In genomic region chr17:82241926-82242697, GRCh38 we compare ENCODE assay signal across 8 cellular contexts. TPM values are rescaled to one million over a fixed set of nuclear protein-coding genes. Genes with fewer than 3 reads are reported as not detected.
DNase-seq lines count a peak whose midpoint lies in the region; ATAC-seq and TF ChIP-seq lines count a peak whose summit lies in the region.

No MANE protein-coding gene starts in this region.

- H3K27me3 Mint-ChIP-seq in activated CD8-positive, alpha-beta T cell treated with anti-CD3 and anti-CD28 coated beads, Interleukin-2, amount 10 ng/mL, durations not matched to agents 7 days and 5 days (ENCODE audit: low read depth): no peaks in the 10 kb centered on the region
- H3K27me3 Mint-ChIP-seq in stimulated activated memory B cell treated with anti-CD40 and anti-IgM and Interleukin-4, amounts not matched to agents 10 μg/mL and 1 μg/mL and 100 μg/mL, for 72 hours: no peaks in the 10 kb centered on the region
- no peaks in the 10 kb centered on the region for H3K27me3 Mint-ChIP-seq in endodermal cell (ENCODE audit: insufficient read depth)

- H3K4me3 ChIP-seq in right atrium auricular region (no peak overlapping the region), endodermal cell (ENCODE audit: low read length) (no peak overlapping the region)

- peaks cover 0 to 77% of the 10 kb centered on the region in 2 donors for H3K4me1 ChIP-seq in right atrium auricular region
- H3K4me1 ChIP-seq in endodermal cell (ENCODE audit: control insufficient read depth, insufficient read depth, low read length): no peaks in the 10 kb centered on the region

- H3K36me3 ChIP-seq in right atrium auricular region (peaks cover 46% of the 10 kb centered on the region), endodermal cell (ENCODE audit: control insufficient read depth, insufficient read depth, low read length) (peaks cover 56% of the 10 kb centered on the region)

- H3K27me3 ChIP-seq in right atrium auricular region (no peaks in the 10 kb centered on the region), endodermal cell (ENCODE audit: control insufficient read depth, insufficient read depth, low read length, poor library complexity, severe bottlenecking) (no peaks in the 10 kb centered on the region)

- in situ Hi-C loops in GM18951 (cut with MboI; ENCODE audit: low sequenced_read_pairs, unreplicated experiment): no loop called here

- H3K27ac ChIP-seq in right atrium auricular region (peak overlapping the region; percentile 75 to 78), endodermal cell (ENCODE audit: low read depth, low read length) (no peak overlapping the region)

- H3K9me3 ChIP-seq in right atrium auricular region (no peaks in the 10 kb centered on the region), endodermal cell (ENCODE audit: control insufficient read depth, low read length) (no peaks in the 10 kb centered on the region)

- no peak overlapping the region for H3K4me3 Mint-ChIP-seq in activated CD8-positive, alpha-beta T cell treated with anti-CD3 and anti-CD28 coated beads, Interleukin-2, amount 10 ng/mL, durations not matched to agents 7 days and 5 days
- no peak overlapping the region for H3K4me3 Mint-ChIP-seq in stimulated activated memory B cell treated with anti-CD40 and anti-IgM and Interleukin-4, amounts not matched to agents 10 μg/mL and 1 μg/mL and 100 μg/mL, for 72 hours
- H3K4me3 Mint-ChIP-seq in endodermal cell: no peak overlapping the region

- 92 to 94% methylated on average over 11 to 20 of the region's 20 CpGs for WGBS in endodermal cell (ENCODE audit: insufficient coverage in 1 of 2, insufficient read length in 1 of 2), 2 experiments

- no peak for DNase-seq in activated CD8-positive, alpha-beta T cell treated with anti-CD3 and anti-CD28 coated beads, Interleukin-2, amount 10 ng/mL, durations not matched to agents 7 days and 5 days
- DNase-seq in right atrium auricular region (ENCODE audit: low spot score) (no peak), iPS-NIHi7 (ENCODE audit: extremely low spot score) (no peak), endodermal cell (no peak), NCI-H2107 (lab: John Stamatoyannopoulos, UW) (no peak)

- no peaks in the 10 kb centered on the region for H3K9me3 Mint-ChIP-seq in activated CD8-positive, alpha-beta T cell treated with anti-CD3 and anti-CD28 coated beads, Interleukin-2, amount 10 ng/mL, durations not matched to agents 7 days and 5 days (ENCODE audit: insufficient read depth)
- no peaks in the 10 kb centered on the region for H3K9me3 Mint-ChIP-seq in stimulated activated memory B cell treated with anti-CD40 and anti-IgM and Interleukin-4, amounts not matched to agents 10 μg/mL and 1 μg/mL and 100 μg/mL, for 72 hours
- H3K9me3 Mint-ChIP-seq in endodermal cell: no peaks in the 10 kb centered on the region

- H3K4me1 Mint-ChIP-seq in activated CD8-positive, alpha-beta T cell treated with anti-CD3 and anti-CD28 coated beads, Interleukin-2, amount 10 ng/mL, durations not matched to agents 7 days and 5 days (ENCODE audit: low read depth): peaks cover 49% of the 10 kb centered on the region
- H3K4me1 Mint-ChIP-seq in stimulated activated memory B cell treated with anti-CD40 and anti-IgM and Interleukin-4, amounts not matched to agents 10 μg/mL and 1 μg/mL and 100 μg/mL, for 72 hours: peaks cover 74% of the 10 kb centered on the region
- peaks cover 4% of the 10 kb centered on the region for H3K4me1 Mint-ChIP-seq in endodermal cell

- peaks cover 71% of the 10 kb centered on the region for H3K36me3 Mint-ChIP-seq in activated CD8-positive, alpha-beta T cell treated with anti-CD3 and anti-CD28 coated beads, Interleukin-2, amount 10 ng/mL, durations not matched to agents 7 days and 5 days (ENCODE audit: low read depth)
- H3K36me3 Mint-ChIP-seq in stimulated activated memory B cell treated with anti-CD40 and anti-IgM and Interleukin-4, amounts not matched to agents 10 μg/mL and 1 μg/mL and 100 μg/mL, for 72 hours: peaks cover 44% of the 10 kb centered on the region
- H3K36me3 Mint-ChIP-seq in endodermal cell (ENCODE audit: low read depth): peaks cover 41% of the 10 kb centered on the region

- TF ChIP-seq CTCF in right atrium auricular region (IDR thresholded peaks at IDR 0.05) (no peak), endodermal cell (conservative IDR thresholded peaks at IDR 0.05) (no peak)

- H3K9ac ChIP-seq in endodermal cell (ENCODE audit: extremely low read depth, low read length, poor library complexity, severe bottlenecking): no peak overlapping the region

- CTCF ChIA-PET in activated CD8-positive, alpha-beta T cell treated with anti-CD3 and anti-CD28 coated beads, Interleukin-2, amount 10 ng/mL, durations not matched to agents 7 days and 5 days (lab: Charles Lee): interaction anchor here (1.0 to 3.1 kb wide), 5 partner anchors 11 to 172 kb away, joined by 3 to 20 read pairs (median 3); no protein-coding TSS in a partner anchor

- POLR2A ChIA-PET in activated CD8-positive, alpha-beta T cell treated with anti-CD3 and anti-CD28 coated beads, Interleukin-2, amount 10 ng/mL, durations not matched to agents 7 days and 5 days (lab: Charles Lee): interaction anchor here (0.7 to 1.6 kb wide), 6 partner anchors 13 to 207 kb away, joined by 3 to 6 read pairs (median 3); partner anchors contain the start of gene SLC16A3

- H3K27ac Mint-ChIP-seq in activated CD8-positive, alpha-beta T cell treated with anti-CD3 and anti-CD28 coated beads, Interleukin-2, amount 10 ng/mL, durations not matched to agents 7 days and 5 days: peak overlapping the region; percentile 81
- H3K27ac Mint-ChIP-seq in stimulated activated memory B cell treated with anti-CD40 and anti-IgM and Interleukin-4, amounts not matched to agents 10 μg/mL and 1 μg/mL and 100 μg/mL, for 72 hours: peak overlapping the region; percentile 73
- H3K27ac Mint-ChIP-seq in endodermal cell: no peak overlapping the region

- TF ChIP-seq POLR2A in GM18951 (IDR thresholded peaks at IDR 0.05; ENCODE audit: extremely low read depth, insufficient read depth, insufficient read length): peak; percentile 5

- ATAC-seq in activated CD8-positive, alpha-beta T cell treated with anti-CD3 and anti-CD28 coated beads, Interleukin-2, amount 10 ng/mL, durations not matched to agents 7 days and 5 days: no peak
- no peak for ATAC-seq in stimulated activated memory B cell treated with anti-CD40 and anti-IgM and Interleukin-4, amounts not matched to agents 10 μg/mL and 1 μg/mL and 100 μg/mL, for 72 hours
- no peak for ATAC-seq in GM18870 (IDR thresholded peaks at IDR 0.05; ENCODE audit: unreplicated experiment)

RNA-seq across cellular contexts. Expression of gene SLC16A3, which starts 13.3 kb away (rescaled TPM):
- total RNA-seq in activated CD8-positive, alpha-beta T cell treated with anti-CD3 and anti-CD28 coated beads, Interleukin-2, amount 10 ng/mL, durations not matched to agents 7 days and 5 days: 100 to 1,000 TPM; 257 to 264 TPM
- total RNA-seq in right atrium auricular region: 10 to 100 TPM in 1 of 2 donors, 1 to 10 TPM in 1; 5.0 to 19.5 TPM
- 10 to 100 TPM; 31.8 to 39.7 TPM for total RNA-seq in endodermal cell
- polyA plus RNA-seq in endodermal cell (2013, experiment 1 of 2): 31.8 TPM
- 26.2 TPM for polyA plus RNA-seq in endodermal cell (2013, experiment 2 of 2)

RNA-seq across cellular contexts. Expression of gene CCDC57, which starts 29.5 kb away (rescaled TPM):
- 10 to 100 TPM; 78.3 to 84.7 TPM for total RNA-seq in activated CD8-positive, alpha-beta T cell treated with anti-CD3 and anti-CD28 coated beads, Interleukin-2, amount 10 ng/mL, durations not matched to agents 7 days and 5 days
- total RNA-seq in right atrium auricular region (1 to 10 TPM; 5.1 to 7.4 TPM), endodermal cell (10 to 100 TPM; 61.8 to 82.8 TPM)
- polyA plus RNA-seq in endodermal cell (2013, experiment 1 of 2): 25.7 TPM
- polyA plus RNA-seq in endodermal cell (2013, experiment 2 of 2): 22.9 TPM

RNA-seq across cellular contexts. Expression of gene CSNK1D, which starts 31.4 kb away (rescaled TPM):
- 100 to 1,000 TPM in 1 of 2 experiments, 10 to 100 TPM in 1; 99.5 to 111 TPM for total RNA-seq in activated CD8-positive, alpha-beta T cell treated with anti-CD3 and anti-CD28 coated beads, Interleukin-2, amount 10 ng/mL, durations not matched to agents 7 days and 5 days
- 10 to 100 TPM; 31.3 to 32.9 TPM for total RNA-seq in right atrium auricular region
- 100 to 1,000 TPM; 104 to 143 TPM for total RNA-seq in endodermal cell
- 101 TPM for polyA plus RNA-seq in endodermal cell (2013, experiment 1 of 2)
- polyA plus RNA-seq in endodermal cell (2013, experiment 2 of 2): 74.7 TPM

Comparison
In these comparisons a context has a peak if more than half of its experiments do, and no peak if none do; other contexts are left out.
1. RNA of gene SLC16A3, which starts 13.3 kb away (total RNA-seq): 257 to 264 TPM in activated CD8-positive, alpha-beta T cell treated with anti-CD3 and anti-CD28 coated beads, Interleukin-2, amount 10 ng/mL, durations not matched to agents 7 days and 5 days; 31.8 to 39.7 TPM in endodermal cell and 5.0 to 19.5 TPM in right atrium auricular region; every median in the first group is over 4 times any median in the second.
2. RNA of gene CCDC57, which starts 29.5 kb away (total RNA-seq): 78.3 to 84.7 TPM in activated CD8-positive, alpha-beta T cell treated with anti-CD3 and anti-CD28 coated beads, Interleukin-2, amount 10 ng/mL, durations not matched to agents 7 days and 5 days and 61.8 to 82.8 TPM in endodermal cell; 5.1 to 7.4 TPM in right atrium auricular region; every median in the first group is over 4 times any median in the second.